In genomic region chr17:82817947-82818346, GRCh38 we compare ENCODE assay signal across 1 cellular context.
TF ChIP-seq lines count a peak whose summit lies in the region.

No MANE protein-coding gene starts in this region.

TF ChIP-seq in IMR-90, 13 proteins besides CTCF, POLR2A, EP300 and RAD21 (continued from another document):
- TF ChIP-seq NFE2L2 (IDR thresholded peaks at IDR 0.05; ENCODE audit: low read depth, low read length), result no peak
- TF ChIP-seq USF2 (IDR thresholded peaks at IDR 0.05; ENCODE audit: low read depth, low read length), result no peak
- no peak for TF ChIP-seq RFX5 (IDR thresholded peaks at IDR 0.05; ENCODE audit: low read depth, low read length)
- TF ChIP-seq MAZ (IDR thresholded peaks at IDR 0.05; ENCODE audit: borderline replicate concordance, low read depth, low read length), result no peak
- no peak for TF ChIP-seq BHLHE40 (IDR thresholded peaks at IDR 0.05; ENCODE audit: low read depth, low read length)
